ENCODE assay signal across 2 cellular contexts in genomic region chr15:80405970-80406369, GRCh38.
TF ChIP-seq lines count a peak whose summit lies in the region.

No MANE protein-coding gene starts in this region.

TF ChIP-seq in IMR-90, 13 proteins besides CTCF, POLR2A, EP300 and RAD21 (continued from another document):
- TF ChIP-seq NFE2L2 (IDR thresholded peaks at IDR 0.05; ENCODE audit: low read depth, low read length) (no peak), FOS (IDR thresholded peaks at IDR 0.05; ENCODE audit: low read depth, low read length) (no peak), CEBPB (IDR thresholded peaks at IDR 0.05; ENCODE audit: low read depth, low read length) (no peak), USF2 (IDR thresholded peaks at IDR 0.05; ENCODE audit: low read depth, low read length) (no peak), CHD1 (IDR thresholded peaks at IDR 0.05; ENCODE audit: low read depth, low read length) (no peak), MAZ (IDR thresholded peaks at IDR 0.05; ENCODE audit: borderline replicate concordance, low read depth, low read length) (no peak), MAFK (IDR thresholded peaks at IDR 0.05; ENCODE audit: low read depth, low read length) (no peak), SMC3 (IDR thresholded peaks at IDR 0.05; ENCODE audit: low read depth, low read length) (no peak), RFX5 (IDR thresholded peaks at IDR 0.05; ENCODE audit: low read depth, low read length) (no peak)

TF ChIP-seq in neural cell, 6 proteins besides CTCF, POLR2A, EP300 and RAD21 (continued from another document):
- TF ChIP-seq REST (IDR thresholded peaks at IDR 0.05; ENCODE audit: borderline replicate concordance) = no peak
TF ChIP-seq in neural cell: peak in this region for 0.
